Comparison of ENCODE assay signal across 11 cellular contexts in genomic region chr3:13353936-13354542, GRCh38.
DNase-seq lines count a peak whose midpoint lies in the region; ATAC-seq, FAIRE-seq and TF ChIP-seq lines count a peak whose summit lies in the region.
"Had no signal": no experiment of that assay in that cellular context is flagged by ENCODE, and none has a peak within 500 bp of the region (broad histone marks: within the 10 kb centered on the region; RNA-seq: fewer than 3 reads in every experiment).

No MANE protein-coding gene starts in this region.

- no TSS peak for BruUV-seq in A673 (replicated peaks; lab: Mats Ljungman, UMichigan)

- in situ Hi-C loops in gastrocnemius medialis (cut with MboI; ENCODE audit: low sequenced_read_pairs in 4 of 4), result no loop called here

- peak; percentile 21 for TF ChIP-seq CTCF in left ventricle myocardium inferior (IDR thresholded peaks at IDR 0.05; ENCODE audit: borderline replicate concordance)
- TF ChIP-seq CTCF in RWPE2 (IDR thresholded peaks at IDR 0.05; ENCODE audit: poor library complexity, severe bottlenecking), result no peak
- peak; percentile 20 for TF ChIP-seq CTCF in fibroblast of mammary gland (conservative IDR thresholded peaks at IDR 0.05; ENCODE audit: control insufficient read depth, insufficient read depth, low read depth, low read length)
- no peak for TF ChIP-seq CTCF in gastrocnemius medialis (IDR thresholded peaks at IDR 0.05 in 4 of 5, conservative IDR thresholded peaks at IDR 0.05 in 1 of 5)
- TF ChIP-seq CTCF in A673 (conservative IDR thresholded peaks at IDR 0.05; ENCODE audit: low read depth, low read length), result no peak

- H3K9me3 ChIP-seq in left ventricle myocardium inferior (replicated peaks), result peaks cover 5% of the 10 kb centered on the region
- peaks cover 3% of the 10 kb centered on the region for H3K9me3 ChIP-seq in RWPE2 (ENCODE audit: severe bottlenecking)
- H3K9me3 ChIP-seq in gastrocnemius medialis, result no peaks in the 10 kb centered on the region
- no peaks in the 10 kb centered on the region for H3K9me3 ChIP-seq in A673 (ENCODE audit: low read depth, low read length, poor library complexity, severe bottlenecking)

- no peak for TF ChIP-seq POLR2A in gastrocnemius medialis (IDR thresholded peaks at IDR 0.05)

- DNase-seq in left ventricle myocardium inferior, result no peak
- DNase-seq in Right ventricle myocardium inferior (ENCODE audit: missing footprints), result no peak
- DNase-seq in RWPE2 (ENCODE audit: low spot score), result no peak
- peak; percentile 8 for DNase-seq in fibroblast of mammary gland (ENCODE audit: low read depth)
- peak; percentile 43 for DNase-seq in urothelium cell line (ENCODE audit: low spot score)
- no peak for DNase-seq in gastrocnemius medialis
- DNase-seq in NOMO-1 treated with DMSO at 0.1 percent for 48 hours (lab: John Stamatoyannopoulos, UW; ENCODE audit: unreplicated experiment), result no peak
- no peak for DNase-seq in A673 (ENCODE audit: low spot score)
- DNase-seq: DMS153; stimulated activated CD4-positive, alpha-beta T cell treated with anti-CD3 and anti-CD28 coated beads, Interleukin-4, amount 100 ng/mL, for 24 hours had no signal

- ATAC-seq in Right ventricle myocardium inferior, result no peak
- peak; percentile 35; the same call in 1 of the 3 replicates for ATAC-seq in RWPE2 (ENCODE audit: low read depth)
- ATAC-seq in gastrocnemius medialis, result no peak

- H3K4me1 ChIP-seq in left ventricle myocardium inferior (no peaks in the 10 kb centered on the region), RWPE2 (ENCODE audit: insufficient read depth, poor library complexity, severe bottlenecking) (no peaks in the 10 kb centered on the region), gastrocnemius medialis (no peaks in the 10 kb centered on the region), A673 (ENCODE audit: insufficient read depth, low read length, poor library complexity, severe bottlenecking) (no peaks in the 10 kb centered on the region)

- H3K4me3 ChIP-seq in left ventricle myocardium inferior (no peak overlapping the region), RWPE2 (ENCODE audit: severe bottlenecking) (no peak overlapping the region), fibroblast of mammary gland (ENCODE audit: control insufficient read depth, low read depth, low read length) (no peak overlapping the region), gastrocnemius medialis (no peak overlapping the region), A673 (ENCODE audit: low read depth, low read length, poor library complexity, severe bottlenecking) (no peak overlapping the region)

- H3K27ac ChIP-seq in left ventricle myocardium inferior (replicated peaks) (no peak overlapping the region), RWPE2 (ENCODE audit: poor library complexity, severe bottlenecking) (no peak overlapping the region), gastrocnemius medialis (no peak overlapping the region), A673 (ENCODE audit: low read depth, low read length, poor library complexity, severe bottlenecking) (no peak overlapping the region)

- intact Hi-C loops in left ventricle myocardium inferior (cut with micrococcal nuclease) (no loop called here), Right ventricle myocardium inferior (cut with DNase I) (no loop called here), gastrocnemius medialis (cut with DNase I; ENCODE audit: low total_unique reads) (no loop called here), A673 (cut with micrococcal nuclease; ENCODE audit: unreplicated experiment) (no loop called here)

- POLR2A ChIA-PET in A673 (lab: Charles Lee; ENCODE audit: low non-redundant PET), result no interaction called here

- H3K36me3 ChIP-seq in left ventricle myocardium inferior (peaks cover 4% of the 10 kb centered on the region), RWPE2 (ENCODE audit: low read depth) (no peaks in the 10 kb centered on the region), gastrocnemius medialis (peaks cover 0 to 15% of the 10 kb centered on the region in 2 donors), A673 (ENCODE audit: insufficient read depth, low read length, poor library complexity, severe bottlenecking) (no peaks in the 10 kb centered on the region)

- FAIRE-seq in urothelium cell line (lab: Jason Lieb, UNC), result no peak
- FAIRE-seq: GM19239 had no signal

- CTCF ChIA-PET in A673 (lab: Charles Lee), result no interaction called here

- H3K27me3 ChIP-seq in left ventricle myocardium inferior (ENCODE audit: low read depth) (no peaks in the 10 kb centered on the region), RWPE2 (ENCODE audit: insufficient read depth, poor library complexity, severe bottlenecking) (no peaks in the 10 kb centered on the region), gastrocnemius medialis (no peaks in the 10 kb centered on the region), A673 (replicated peaks; ENCODE audit: insufficient read depth, low read depth, low read length, poor library complexity) (no peaks in the 10 kb centered on the region)

Comparison
In these comparisons a context has a peak if more than half of its experiments do, and no peak if none do; other contexts are left out.
1. DNase-seq: peak in fibroblast of mammary gland (single experiment) and urothelium cell line (single experiment); none in left ventricle myocardium inferior (single experiment), Right ventricle myocardium inferior (single experiment), RWPE2 (single experiment), gastrocnemius medialis (0 of 2), NOMO-1 treated with DMSO at 0.1 percent for 48 hours (single experiment) and A673 (single experiment).
2. CTCF ChIP-seq: peak in left ventricle myocardium inferior (single experiment) and fibroblast of mammary gland (single experiment); none in RWPE2 (single experiment), gastrocnemius medialis (0 of 5) and A673 (single experiment).